1 cellular context compared by ENCODE assay signal in genomic region chr1:38888423-38889333, GRCh38.
TF ChIP-seq lines count a peak whose summit lies in the region.

No MANE protein-coding gene starts in this region.

TF ChIP-seq in HepG2, 621 proteins besides CTCF, POLR2A, EP300 and RAD21 (continued from another document and continues in another):
- no peak for TF ChIP-seq ZNF414 (CRISPR knock-in tag; IDR thresholded peaks at IDR 0.05)
- TF ChIP-seq ZNF616 (CRISPR knock-in tag; IDR thresholded peaks at IDR 0.05; ENCODE audit: low read depth), result no peak
- TF ChIP-seq ZFP91 (CRISPR knock-in tag; IDR thresholded peaks at IDR 0.05; ENCODE audit: borderline replicate concordance), result no peak
- TF ChIP-seq CERS6 (CRISPR knock-in tag; IDR thresholded peaks at IDR 0.05), result no peak
- no peak for TF ChIP-seq HMG20B (CRISPR knock-in tag; conservative IDR thresholded peaks at IDR 0.05)
- TF ChIP-seq ZNF24 (IDR thresholded peaks at IDR 0.05), result no peak
- no peak for TF ChIP-seq NR2F6 (IDR thresholded peaks at IDR 0.05)
- peak; percentile 20; the same call in 1 of the 2 replicates for TF ChIP-seq NR2F6 (CRISPR knock-in tag; IDR thresholded peaks at IDR 0.05)
- TF ChIP-seq RFXAP (CRISPR knock-in tag; IDR thresholded peaks at IDR 0.05; ENCODE audit: borderline replicate concordance), result no peak
- TF ChIP-seq TFDP1 (CRISPR knock-in tag; IDR thresholded peaks at IDR 0.05; ENCODE audit: borderline replicate concordance), result peak; percentile 44; the same call in 1 of the 2 replicates
- TF ChIP-seq ZBTB33 (CRISPR knock-in tag; IDR thresholded peaks at IDR 0.05), result no peak
- peak; percentile 78 for TF ChIP-seq ZBTB34 (CRISPR knock-in tag; IDR thresholded peaks at IDR 0.05)
- no peak for TF ChIP-seq CAMTA2 (CRISPR knock-in tag; IDR thresholded peaks at IDR 0.05; ENCODE audit: borderline replicate concordance)
- TF ChIP-seq, protein P1, sequence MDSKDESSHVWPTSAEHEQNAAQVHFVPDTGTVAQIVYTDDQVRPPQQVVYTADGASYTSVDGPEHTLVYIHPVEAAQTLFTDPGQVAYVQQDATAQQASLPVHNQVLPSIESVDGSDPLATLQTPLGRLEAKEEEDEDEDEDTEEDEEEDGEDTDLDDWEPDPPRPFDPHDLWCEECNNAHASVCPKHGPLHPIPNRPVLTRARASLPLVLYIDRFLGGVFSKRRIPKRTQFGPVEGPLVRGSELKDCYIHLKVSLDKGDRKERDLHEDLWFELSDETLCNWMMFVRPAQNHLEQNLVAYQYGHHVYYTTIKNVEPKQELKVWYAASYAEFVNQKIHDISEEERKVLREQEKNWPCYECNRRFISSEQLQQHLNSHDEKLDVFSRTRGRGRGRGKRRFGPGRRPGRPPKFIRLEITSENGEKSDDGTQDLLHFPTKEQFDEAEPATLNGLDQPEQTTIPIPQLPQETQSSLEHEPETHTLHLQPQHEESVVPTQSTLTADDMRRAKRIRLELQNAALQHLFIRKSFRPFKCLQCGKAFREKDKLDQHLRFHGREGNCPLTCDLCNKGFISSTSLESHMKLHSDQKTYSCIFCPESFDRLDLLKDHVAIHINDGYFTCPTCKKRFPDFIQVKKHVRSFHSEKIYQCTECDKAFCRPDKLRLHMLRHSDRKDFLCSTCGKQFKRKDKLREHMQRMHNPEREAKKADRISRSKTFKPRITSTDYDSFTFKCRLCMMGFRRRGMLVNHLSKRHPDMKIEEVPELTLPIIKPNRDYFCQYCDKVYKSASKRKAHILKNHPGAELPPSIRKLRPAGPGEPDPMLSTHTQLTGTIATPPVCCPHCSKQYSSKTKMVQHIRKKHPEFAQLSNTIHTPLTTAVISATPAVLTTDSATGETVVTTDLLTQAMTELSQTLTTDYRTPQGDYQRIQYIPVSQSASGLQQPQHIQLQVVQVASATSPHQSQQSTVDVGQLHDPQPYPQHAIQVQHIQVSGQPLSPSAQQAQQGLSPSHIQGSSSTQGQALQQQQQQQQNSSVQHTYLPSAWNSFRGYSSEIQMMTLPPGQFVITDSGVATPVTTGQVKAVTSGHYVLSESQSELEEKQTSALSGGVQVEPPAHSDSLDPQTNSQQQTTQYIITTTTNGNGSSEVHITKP (CRISPR knock-in tag; IDR thresholded peaks at IDR 0.05; ENCODE audit: low read depth), result peak; percentile 55; the same call in 1 of the 2 replicates
- TF ChIP-seq, protein P2, sequence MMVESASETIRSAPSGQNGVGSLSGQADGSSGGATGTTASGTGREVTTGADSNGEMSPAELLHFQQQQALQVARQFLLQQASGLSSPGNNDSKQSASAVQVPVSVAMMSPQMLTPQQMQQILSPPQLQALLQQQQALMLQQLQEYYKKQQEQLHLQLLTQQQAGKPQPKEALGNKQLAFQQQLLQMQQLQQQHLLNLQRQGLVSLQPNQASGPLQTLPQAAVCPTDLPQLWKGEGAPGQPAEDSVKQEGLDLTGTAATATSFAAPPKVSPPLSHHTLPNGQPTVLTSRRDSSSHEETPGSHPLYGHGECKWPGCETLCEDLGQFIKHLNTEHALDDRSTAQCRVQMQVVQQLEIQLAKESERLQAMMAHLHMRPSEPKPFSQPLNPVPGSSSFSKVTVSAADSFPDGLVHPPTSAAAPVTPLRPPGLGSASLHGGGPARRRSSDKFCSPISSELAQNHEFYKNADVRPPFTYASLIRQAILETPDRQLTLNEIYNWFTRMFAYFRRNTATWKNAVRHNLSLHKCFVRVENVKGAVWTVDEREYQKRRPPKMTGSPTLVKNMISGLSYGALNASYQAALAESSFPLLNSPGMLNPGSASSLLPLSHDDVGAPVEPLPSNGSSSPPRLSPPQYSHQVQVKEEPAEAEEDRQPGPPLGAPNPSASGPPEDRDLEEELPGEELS (CRISPR knock-in tag; IDR thresholded peaks at IDR 0.05), result peak; percentile 46; the same call in 1 of the 2 replicates
- no peak for TF ChIP-seq RCOR2 (CRISPR knock-in tag; IDR thresholded peaks at IDR 0.05)
- no peak for TF ChIP-seq ZNF30 (CRISPR knock-in tag; IDR thresholded peaks at IDR 0.05)
- TF ChIP-seq FOXM1 (CRISPR knock-in tag; IDR thresholded peaks at IDR 0.05), result no peak
- TF ChIP-seq ZFYVE20 (CRISPR knock-in tag; IDR thresholded peaks at IDR 0.05; ENCODE audit: borderline replicate concordance, low read depth), result no peak
- no peak for TF ChIP-seq MTA3 (CRISPR knock-in tag; IDR thresholded peaks at IDR 0.05)
- no peak for TF ChIP-seq HOMEZ (CRISPR knock-in tag; IDR thresholded peaks at IDR 0.05; ENCODE audit: low read depth)
- no peak for TF ChIP-seq NFYB (CRISPR knock-in tag; IDR thresholded peaks at IDR 0.05)
- TF ChIP-seq, protein P3, sequence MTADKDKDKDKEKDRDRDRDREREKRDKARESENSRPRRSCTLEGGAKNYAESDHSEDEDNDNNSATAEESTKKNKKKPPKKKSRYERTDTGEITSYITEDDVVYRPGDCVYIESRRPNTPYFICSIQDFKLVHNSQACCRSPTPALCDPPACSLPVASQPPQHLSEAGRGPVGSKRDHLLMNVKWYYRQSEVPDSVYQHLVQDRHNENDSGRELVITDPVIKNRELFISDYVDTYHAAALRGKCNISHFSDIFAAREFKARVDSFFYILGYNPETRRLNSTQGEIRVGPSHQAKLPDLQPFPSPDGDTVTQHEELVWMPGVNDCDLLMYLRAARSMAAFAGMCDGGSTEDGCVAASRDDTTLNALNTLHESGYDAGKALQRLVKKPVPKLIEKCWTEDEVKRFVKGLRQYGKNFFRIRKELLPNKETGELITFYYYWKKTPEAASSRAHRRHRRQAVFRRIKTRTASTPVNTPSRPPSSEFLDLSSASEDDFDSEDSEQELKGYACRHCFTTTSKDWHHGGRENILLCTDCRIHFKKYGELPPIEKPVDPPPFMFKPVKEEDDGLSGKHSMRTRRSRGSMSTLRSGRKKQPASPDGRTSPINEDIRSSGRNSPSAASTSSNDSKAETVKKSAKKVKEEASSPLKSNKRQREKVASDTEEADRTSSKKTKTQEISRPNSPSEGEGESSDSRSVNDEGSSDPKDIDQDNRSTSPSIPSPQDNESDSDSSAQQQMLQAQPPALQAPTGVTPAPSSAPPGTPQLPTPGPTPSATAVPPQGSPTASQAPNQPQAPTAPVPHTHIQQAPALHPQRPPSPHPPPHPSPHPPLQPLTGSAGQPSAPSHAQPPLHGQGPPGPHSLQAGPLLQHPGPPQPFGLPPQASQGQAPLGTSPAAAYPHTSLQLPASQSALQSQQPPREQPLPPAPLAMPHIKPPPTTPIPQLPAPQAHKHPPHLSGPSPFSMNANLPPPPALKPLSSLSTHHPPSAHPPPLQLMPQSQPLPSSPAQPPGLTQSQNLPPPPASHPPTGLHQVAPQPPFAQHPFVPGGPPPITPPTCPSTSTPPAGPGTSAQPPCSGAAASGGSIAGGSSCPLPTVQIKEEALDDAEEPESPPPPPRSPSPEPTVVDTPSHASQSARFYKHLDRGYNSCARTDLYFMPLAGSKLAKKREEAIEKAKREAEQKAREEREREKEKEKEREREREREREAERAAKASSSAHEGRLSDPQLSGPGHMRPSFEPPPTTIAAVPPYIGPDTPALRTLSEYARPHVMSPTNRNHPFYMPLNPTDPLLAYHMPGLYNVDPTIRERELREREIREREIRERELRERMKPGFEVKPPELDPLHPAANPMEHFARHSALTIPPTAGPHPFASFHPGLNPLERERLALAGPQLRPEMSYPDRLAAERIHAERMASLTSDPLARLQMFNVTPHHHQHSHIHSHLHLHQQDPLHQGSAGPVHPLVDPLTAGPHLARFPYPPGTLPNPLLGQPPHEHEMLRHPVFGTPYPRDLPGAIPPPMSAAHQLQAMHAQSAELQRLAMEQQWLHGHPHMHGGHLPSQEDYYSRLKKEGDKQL (CRISPR knock-in tag; IDR thresholded peaks at IDR 0.05; ENCODE audit: low read depth), result no peak
- no peak for TF ChIP-seq IRF2 (CRISPR knock-in tag; IDR thresholded peaks at IDR 0.05)
- TF ChIP-seq, protein P4, sequence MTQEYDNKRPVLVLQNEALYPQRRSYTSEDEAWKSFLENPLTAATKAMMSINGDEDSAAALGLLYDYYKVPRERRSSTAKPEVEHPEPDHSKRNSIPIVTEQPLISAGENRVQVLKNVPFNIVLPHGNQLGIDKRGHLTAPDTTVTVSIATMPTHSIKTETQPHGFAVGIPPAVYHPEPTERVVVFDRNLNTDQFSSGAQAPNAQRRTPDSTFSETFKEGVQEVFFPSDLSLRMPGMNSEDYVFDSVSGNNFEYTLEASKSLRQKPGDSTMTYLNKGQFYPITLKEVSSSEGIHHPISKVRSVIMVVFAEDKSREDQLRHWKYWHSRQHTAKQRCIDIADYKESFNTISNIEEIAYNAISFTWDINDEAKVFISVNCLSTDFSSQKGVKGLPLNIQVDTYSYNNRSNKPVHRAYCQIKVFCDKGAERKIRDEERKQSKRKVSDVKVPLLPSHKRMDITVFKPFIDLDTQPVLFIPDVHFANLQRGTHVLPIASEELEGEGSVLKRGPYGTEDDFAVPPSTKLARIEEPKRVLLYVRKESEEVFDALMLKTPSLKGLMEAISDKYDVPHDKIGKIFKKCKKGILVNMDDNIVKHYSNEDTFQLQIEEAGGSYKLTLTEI (CRISPR knock-in tag; conservative IDR thresholded peaks at IDR 0.05), result no peak
- TF ChIP-seq ATF4 (CRISPR knock-in tag; IDR thresholded peaks at IDR 0.05), result no peak
- no peak for TF ChIP-seq ZKSCAN8 (CRISPR knock-in tag; IDR thresholded peaks at IDR 0.05; ENCODE audit: borderline replicate concordance)
- no peak for TF ChIP-seq ZNF335 (CRISPR knock-in tag; IDR thresholded peaks at IDR 0.05)
- TF ChIP-seq ZFP1 (CRISPR knock-in tag; IDR thresholded peaks at IDR 0.05), result no peak
- TF ChIP-seq ZFP36 (IDR thresholded peaks at IDR 0.05; ENCODE audit: borderline replicate concordance, low read depth, low read length, partially characterized antibody), result no peak
